In genomic region chr13:80036845-80037504, GRCh38 we compare ENCODE assay signal across 12 cellular contexts.
A peak's percentile ranks its signal among the peaks of the same experiment; 100 is the strongest.
DNase-seq lines count a peak whose midpoint lies in the region; ATAC-seq and TF ChIP-seq lines count a peak whose summit lies in the region.
"Had no signal": no experiment of that assay in that cellular context is flagged by ENCODE, and none has a peak within 500 bp of the region (broad histone marks: within the 10 kb centered on the region; RNA-seq: fewer than 3 reads in every experiment).

No MANE protein-coding gene starts in this region.

- peak; percentile 92 for DNase-seq in NOMO-1 treated with DMSO at 0.1 percent for 48 hours (lab: John Stamatoyannopoulos, UW; ENCODE audit: unreplicated experiment)
- no peak for DNase-seq in left lung
- no peak for DNase-seq in cerebellar cortex (ENCODE audit: low spot score)
- DNase-seq in A673 (ENCODE audit: low spot score) = no peak
- no peak for DNase-seq in NCI-H446 (lab: John Stamatoyannopoulos, UW)
- DNase-seq: Calu3, GOT3, NCI-H187 treated with DMSO at 0.1 percent for 48 hours, WERI-Rb-1 had no signal

- H3K4me3 ChIP-seq in left lung (no peak overlapping the region), A673 (ENCODE audit: low read depth, low read length, poor library complexity, severe bottlenecking) (no peak overlapping the region)

- ATAC-seq in GM18505 (IDR thresholded peaks at IDR 0.05; ENCODE audit: unreplicated experiment) (peak; percentile 56), HG02610 (IDR thresholded peaks at IDR 0.05; ENCODE audit: unreplicated experiment) (peak; percentile 51), left lung (peak; percentile 47), HG02678 (IDR thresholded peaks at IDR 0.05; ENCODE audit: unreplicated experiment) (no peak)

- no peaks in the 10 kb centered on the region for H3K36me3 ChIP-seq in left lung
- no peaks in the 10 kb centered on the region for H3K36me3 ChIP-seq in A673 (ENCODE audit: insufficient read depth, low read length, poor library complexity, severe bottlenecking)
- H3K36me3 ChIP-seq: WERI-Rb-1 had no signal

- no peak overlapping the region for H3K27ac ChIP-seq in left lung
- no peak overlapping the region for H3K27ac ChIP-seq in A673 (ENCODE audit: low read depth, low read length, poor library complexity, severe bottlenecking)
- H3K27ac ChIP-seq: WERI-Rb-1 had no signal

- BruUV-seq in A673 (replicated peaks; lab: Mats Ljungman, UMichigan) = no TSS peak

- no peak for TF ChIP-seq CTCF in left lung (IDR thresholded peaks at IDR 0.05)
- no peak for TF ChIP-seq CTCF in A673 (conservative IDR thresholded peaks at IDR 0.05; ENCODE audit: low read depth, low read length)

- H3K27me3 ChIP-seq in left lung = no peaks in the 10 kb centered on the region
- H3K27me3 ChIP-seq in A673 (replicated peaks; ENCODE audit: insufficient read depth, low read depth, low read length, poor library complexity) = no peaks in the 10 kb centered on the region

- H3K4me1 ChIP-seq in left lung (peaks cover 0 to 23% of the 10 kb centered on the region in 2 donors), A673 (ENCODE audit: insufficient read depth, low read length, poor library complexity, severe bottlenecking) (peaks cover 6% of the 10 kb centered on the region)

- intact Hi-C loops in left lung (cut with DNase I) = no loop called here
- intact Hi-C loops in A673 (cut with micrococcal nuclease; ENCODE audit: unreplicated experiment) = no loop called here

- H3K9me3 ChIP-seq in left lung (no peaks in the 10 kb centered on the region), A673 (ENCODE audit: low read depth, low read length, poor library complexity, severe bottlenecking) (no peaks in the 10 kb centered on the region)

- POLR2A ChIA-PET in A673 (lab: Charles Lee; ENCODE audit: low non-redundant PET) = no interaction called here

- TF ChIP-seq POLR2A in GM18505 (IDR thresholded peaks at IDR 0.05; ENCODE audit: borderline replicate concordance, extremely low read depth, insufficient read depth, insufficient read length) = no peak

- CTCF ChIA-PET in A673 (lab: Charles Lee) = no interaction called here
